ENCODE assay signal across 1 cellular context in genomic region chr17:38893612-38894011, GRCh38.
TF ChIP-seq lines count a peak whose summit lies in the region.

No MANE protein-coding gene starts in this region.

TF ChIP-seq in HepG2, 621 proteins besides CTCF, POLR2A, EP300 and RAD21:
- TF ChIP-seq CSRNP2 (CRISPR knock-in tag; conservative IDR thresholded peaks at IDR 0.05; ENCODE audit: low read depth): no peak
- 0 out of 2 replicates have a peak, but pooled peaks have one; percentile 25 for TF ChIP-seq MXD3 (CRISPR knock-in tag; IDR thresholded peaks at IDR 0.05)
